ENCODE assay signal across 1 cellular context in the genomic region with DNA sequence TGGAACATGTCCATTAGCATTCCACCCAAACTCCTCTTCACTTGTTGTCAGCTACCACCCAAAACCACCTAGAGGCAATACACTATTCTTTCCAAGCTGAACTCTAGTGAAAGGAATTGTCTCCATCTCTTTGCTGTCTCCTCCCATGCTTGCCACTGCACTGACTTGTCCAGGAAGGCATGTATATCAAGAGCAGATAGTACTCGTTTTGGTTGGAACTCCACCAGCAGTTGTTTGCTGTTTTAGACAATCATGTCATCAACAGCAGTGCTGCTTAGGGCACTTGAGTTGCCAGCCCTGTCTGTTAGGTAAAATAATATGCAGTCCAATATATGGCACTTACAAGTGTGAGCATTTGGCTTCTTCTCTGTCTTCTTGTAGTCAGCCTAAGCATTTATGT.
TF ChIP-seq lines count a peak whose summit lies in the region.

No MANE protein-coding gene starts in this region.

TF ChIP-seq in endothelial cell of umbilical vein, 7 proteins besides CTCF, POLR2A, EP300 and RAD21:
- peak; percentile 43 for TF ChIP-seq GATA2 (IDR thresholded peaks at IDR 0.05; ENCODE audit: insufficient read depth, insufficient read length, low read depth, low read length)
- TF ChIP-seq MYC (IDR thresholded peaks at IDR 0.05; ENCODE audit: low read depth, low read length) = no peak
